ENCODE assay signal across 12 cellular contexts in the genomic region with DNA sequence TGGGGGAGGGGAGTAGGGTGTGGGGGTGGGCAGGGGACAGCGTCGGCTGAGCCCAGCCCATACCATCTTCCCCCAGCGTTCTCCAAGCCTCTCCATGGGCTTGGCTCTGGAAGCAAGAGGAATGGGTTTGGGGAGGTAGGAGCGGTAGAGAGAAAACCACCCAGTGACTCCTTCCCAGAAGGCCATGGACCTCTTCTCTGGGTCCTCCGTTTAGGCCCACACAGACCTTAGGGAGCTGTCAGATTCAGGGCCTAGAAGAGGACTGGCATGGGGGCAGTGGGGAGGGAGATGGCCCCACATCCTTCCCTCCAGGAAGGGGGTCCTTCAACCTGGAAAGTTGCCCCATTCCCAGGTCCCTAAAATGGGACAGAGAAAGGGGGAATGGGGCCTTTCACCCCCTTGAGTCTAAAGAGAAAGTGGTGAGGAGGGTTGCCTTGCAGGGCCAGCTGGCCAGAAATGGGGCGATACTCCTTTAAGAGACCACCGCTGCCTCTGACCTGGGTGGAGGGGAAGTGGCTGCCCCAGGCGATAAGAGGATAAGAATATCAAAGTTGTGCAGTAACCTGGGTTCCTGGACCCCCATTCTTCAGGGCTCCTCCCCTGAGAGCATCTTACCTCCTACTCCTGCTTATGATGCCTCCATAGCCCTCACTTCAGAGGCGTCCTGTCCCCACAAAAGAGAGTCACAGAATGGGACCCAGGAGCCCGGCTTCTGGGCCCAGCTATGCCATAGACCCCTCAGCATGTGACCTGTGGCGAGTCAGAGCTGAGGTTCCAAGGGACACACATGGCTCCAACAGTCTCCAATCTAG. TPM values are rescaled to one million over a fixed set of nuclear protein-coding genes. Genes with fewer than 3 reads are reported as not detected.
DNase-seq lines count a peak whose midpoint lies in the region; ATAC-seq and TF ChIP-seq lines count a peak whose summit lies in the region.
"Had no signal": no experiment of that assay in that cellular context is flagged by ENCODE, and none has a peak within 500 bp of the region (broad histone marks: within the 10 kb centered on the region; RNA-seq: fewer than 3 reads in every experiment).

No MANE protein-coding gene starts in this region.

- no peak for TF ChIP-seq CTCF in Peyer's patch (IDR thresholded peaks at IDR 0.05)

- no peak for TF ChIP-seq POLR2A in Peyer's patch (IDR thresholded peaks at IDR 0.05)

- no peaks in the 10 kb centered on the region for H3K9me3 Mint-ChIP-seq in effector memory CD8-positive, alpha-beta T cell
- no peaks in the 10 kb centered on the region for H3K9me3 Mint-ChIP-seq in stimulated activated memory B cell treated with anti-CD40 and anti-IgM and Interleukin-4, amounts not matched to agents 10 μg/mL and 1 μg/mL and 100 μg/mL, for 72 hours

- peak; percentile 71 for DNase-seq in SKM-1 treated with dmso at 0.1 percent for 144 hours (lab: John Stamatoyannopoulos, UW; ENCODE audit: unreplicated experiment)
- no peak for DNase-seq in SKM-1 (lab: John Stamatoyannopoulos, UW; ENCODE audit: unreplicated experiment)
- peak in 1 of 3 donors; percentile 46 for DNase-seq in Peyer's patch
- peak in 1 of 3 experiments; percentile 19 for DNase-seq in effector memory CD8-positive, alpha-beta T cell
- no peak for DNase-seq in AG08395 (ENCODE audit: low spot score)
- no peak for DNase-seq in A172 (ENCODE audit: low spot score)
- no peak for DNase-seq in DMS79 (lab: John Stamatoyannopoulos, UW)
- DNase-seq: effector CD4-positive, alpha-beta T cell; NCI-H187 treated with DMSO at 0.1 percent for 48 hours; Right ventricle myocardium superior had no signal

- H3K4me3 Mint-ChIP-seq in effector memory CD8-positive, alpha-beta T cell = peak overlapping the region; percentile 90 to 100
- H3K4me3 Mint-ChIP-seq in stimulated activated memory B cell treated with anti-CD40 and anti-IgM and Interleukin-4, amounts not matched to agents 10 μg/mL and 1 μg/mL and 100 μg/mL, for 72 hours = peak overlapping the region; percentile 98

- peak overlapping the region; percentile 57 to 88 (median 72) for H3K4me3 ChIP-seq in Peyer's patch

- no peaks in the 10 kb centered on the region for H3K36me3 ChIP-seq in Peyer's patch

- peak overlapping the region; percentile 79 to 97 (median 95) for H3K27ac ChIP-seq in Peyer's patch

- H3K9me3 ChIP-seq in Peyer's patch = no peaks in the 10 kb centered on the region

- H3K4me1 ChIP-seq in Peyer's patch = peaks cover 0 to 43% (median 28%) of the 10 kb centered on the region in 4 donors

- ATAC-seq in effector memory CD8-positive, alpha-beta T cell (replicated peaks) = no peak
- no peak for ATAC-seq in stimulated activated memory B cell treated with anti-CD40 and anti-IgM and Interleukin-4, amounts not matched to agents 10 μg/mL and 1 μg/mL and 100 μg/mL, for 72 hours

- no peaks in the 10 kb centered on the region for H3K27me3 Mint-ChIP-seq in effector memory CD8-positive, alpha-beta T cell
- peaks cover 8% of the 10 kb centered on the region for H3K27me3 Mint-ChIP-seq in stimulated activated memory B cell treated with anti-CD40 and anti-IgM and Interleukin-4, amounts not matched to agents 10 μg/mL and 1 μg/mL and 100 μg/mL, for 72 hours

- no peaks in the 10 kb centered on the region for H3K27me3 ChIP-seq in Peyer's patch

- H3K36me3 Mint-ChIP-seq in effector memory CD8-positive, alpha-beta T cell (ENCODE audit: insufficient read depth) = peaks cover 86% of the 10 kb centered on the region
- H3K36me3 Mint-ChIP-seq in stimulated activated memory B cell treated with anti-CD40 and anti-IgM and Interleukin-4, amounts not matched to agents 10 μg/mL and 1 μg/mL and 100 μg/mL, for 72 hours = peaks cover 30% of the 10 kb centered on the region

- H3K27ac Mint-ChIP-seq in effector memory CD8-positive, alpha-beta T cell = peak overlapping the region; percentile 95 to 98
- peak overlapping the region; percentile 100 for H3K27ac Mint-ChIP-seq in stimulated activated memory B cell treated with anti-CD40 and anti-IgM and Interleukin-4, amounts not matched to agents 10 μg/mL and 1 μg/mL and 100 μg/mL, for 72 hours

- H3K4me1 Mint-ChIP-seq in effector memory CD8-positive, alpha-beta T cell (ENCODE audit: low read depth in 2 of 2) = peaks cover 79 to 82% of the 10 kb centered on the region in 2 donors
- H3K4me1 Mint-ChIP-seq in stimulated activated memory B cell treated with anti-CD40 and anti-IgM and Interleukin-4, amounts not matched to agents 10 μg/mL and 1 μg/mL and 100 μg/mL, for 72 hours = peaks cover 76% of the 10 kb centered on the region

RNA-seq across cellular contexts. Expression of a gene that starts 5.0 kb away (rescaled TPM):
- 10 to 100 TPM in 2 of 4 donors, 1 to 10 TPM in 2; 9.1 to 11.9 (median 10.4) TPM for total RNA-seq in Peyer's patch
- total RNA-seq in A172 (2014; rRNA removed; shearing (Covaris generic)) = not detected in 2 replicates

RNA-seq across cellular contexts. Expression of a gene that starts 18.4 kb away (rescaled TPM):
- 10 to 100 TPM; 31.9 to 56.1 (median 47.9) TPM for total RNA-seq in Peyer's patch
- total RNA-seq in A172 (2014; rRNA removed; shearing (Covaris generic)) = 76.1 and 161 TPM in 2 replicates

RNA-seq across cellular contexts. Expression of a gene that starts 52.9 kb away (rescaled TPM):
- total RNA-seq in Peyer's patch = 1 to 10 TPM in 1 of 4 donors, not detected in 3; 1.7 TPM
- total RNA-seq in A172 (2014; rRNA removed; shearing (Covaris generic)) = not detected in 2 replicates
- total RNA-seq: osteocyte had no signal

Comparison
In these comparisons a context has a peak if more than half of its experiments do, and no peak if none do; other contexts are left out.
1. RNA of a gene that starts 5.0 kb away (total RNA-seq): 9.1 to 11.9 TPM in Peyer's patch; not detected in A172; every median in the first group is over 10 times any median in the second.